ENCODE assay signal across 1 cellular context in genomic region chr2:231708050-231708772, GRCh38.
TF ChIP-seq lines count a peak whose summit lies in the region.

A gene with protein sequence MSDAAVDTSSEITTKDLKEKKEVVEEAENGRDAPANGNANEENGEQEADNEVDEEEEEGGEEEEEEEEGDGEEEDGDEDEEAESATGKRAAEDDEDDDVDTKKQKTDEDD (plus strand): TSS chr2:231708525. CDS start chr2:231708707, 182 bp downstream.

TF ChIP-seq in HepG2, 621 proteins besides CTCF, POLR2A, EP300 and RAD21 (continued from another document and continues in another):
- TF ChIP-seq, protein P1, sequence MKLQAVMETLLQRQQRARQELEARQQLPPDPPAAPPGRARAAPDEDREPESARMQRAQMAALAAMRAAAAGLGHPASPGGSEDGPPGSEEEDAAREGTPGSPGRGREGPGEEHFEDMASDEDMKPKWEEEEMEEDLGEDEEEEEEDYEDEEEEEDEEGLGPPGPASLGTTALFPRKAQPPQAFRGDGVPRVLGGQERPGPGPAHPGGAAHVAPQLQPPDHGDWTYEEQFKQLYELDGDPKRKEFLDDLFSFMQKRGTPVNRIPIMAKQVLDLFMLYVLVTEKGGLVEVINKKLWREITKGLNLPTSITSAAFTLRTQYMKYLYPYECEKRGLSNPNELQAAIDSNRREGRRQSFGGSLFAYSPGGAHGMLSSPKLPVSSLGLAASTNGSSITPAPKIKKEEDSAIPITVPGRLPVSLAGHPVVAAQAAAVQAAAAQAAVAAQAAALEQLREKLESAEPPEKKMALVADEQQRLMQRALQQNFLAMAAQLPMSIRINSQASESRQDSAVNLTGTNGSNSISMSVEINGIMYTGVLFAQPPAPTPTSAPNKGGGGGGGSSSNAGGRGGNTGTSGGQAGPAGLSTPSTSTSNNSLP (IDR thresholded peaks at IDR 0.05; ENCODE audit: low read depth, low read length) = no peak
- TF ChIP-seq ARNTL (CRISPR knock-in tag; IDR thresholded peaks at IDR 0.05) = peak; percentile 81
- TF ChIP-seq PTBP1 (IDR thresholded peaks at IDR 0.05; ENCODE audit: low read depth, low read length, poor library complexity, severe bottlenecking) = no peak
- TF ChIP-seq MAFK (conservative IDR thresholded peaks at IDR 0.05 in 1 of 2, IDR thresholded peaks at IDR 0.05 in 1 of 2; ENCODE audit: low read length in 2 of 2) = no peak
- no peak for TF ChIP-seq ZNF274 (CRISPR knock-in tag; IDR thresholded peaks at IDR 0.05)
- no peak for TF ChIP-seq CHCHD3 (CRISPR knock-in tag; IDR thresholded peaks at IDR 0.05)
- TF ChIP-seq TAF15 (IDR thresholded peaks at IDR 0.05; ENCODE audit: low read depth, low read length, poor library complexity, severe bottlenecking) = peak; percentile 67
- TF ChIP-seq HOMEZ (CRISPR knock-in tag; IDR thresholded peaks at IDR 0.05; ENCODE audit: low read depth) = peak; percentile 50; the same call in 1 of the 2 replicates
- TF ChIP-seq SALL2 (CRISPR knock-in tag; IDR thresholded peaks at IDR 0.05) = peak; percentile 15
- TF ChIP-seq ZNF850 (CRISPR knock-in tag; conservative IDR thresholded peaks at IDR 0.05) = no peak
- peak; percentile 38; the same call in 1 of the 2 replicates for TF ChIP-seq REPIN1 (CRISPR knock-in tag; IDR thresholded peaks at IDR 0.05; ENCODE audit: borderline replicate concordance, low read depth)
- peak; percentile 80; the same call in 1 of the 2 replicates for TF ChIP-seq ZNF589 (CRISPR knock-in tag; conservative IDR thresholded peaks at IDR 0.05)
- TF ChIP-seq, protein P2, sequence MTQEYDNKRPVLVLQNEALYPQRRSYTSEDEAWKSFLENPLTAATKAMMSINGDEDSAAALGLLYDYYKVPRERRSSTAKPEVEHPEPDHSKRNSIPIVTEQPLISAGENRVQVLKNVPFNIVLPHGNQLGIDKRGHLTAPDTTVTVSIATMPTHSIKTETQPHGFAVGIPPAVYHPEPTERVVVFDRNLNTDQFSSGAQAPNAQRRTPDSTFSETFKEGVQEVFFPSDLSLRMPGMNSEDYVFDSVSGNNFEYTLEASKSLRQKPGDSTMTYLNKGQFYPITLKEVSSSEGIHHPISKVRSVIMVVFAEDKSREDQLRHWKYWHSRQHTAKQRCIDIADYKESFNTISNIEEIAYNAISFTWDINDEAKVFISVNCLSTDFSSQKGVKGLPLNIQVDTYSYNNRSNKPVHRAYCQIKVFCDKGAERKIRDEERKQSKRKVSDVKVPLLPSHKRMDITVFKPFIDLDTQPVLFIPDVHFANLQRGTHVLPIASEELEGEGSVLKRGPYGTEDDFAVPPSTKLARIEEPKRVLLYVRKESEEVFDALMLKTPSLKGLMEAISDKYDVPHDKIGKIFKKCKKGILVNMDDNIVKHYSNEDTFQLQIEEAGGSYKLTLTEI (CRISPR knock-in tag; conservative IDR thresholded peaks at IDR 0.05) = no peak
- no peak for TF ChIP-seq ZBTB49 (CRISPR knock-in tag; IDR thresholded peaks at IDR 0.05; ENCODE audit: borderline replicate concordance)
- peak; percentile 92; the same call in 1 of the 2 replicates for TF ChIP-seq ZNF614 (CRISPR knock-in tag; IDR thresholded peaks at IDR 0.05; ENCODE audit: borderline replicate concordance)
- TF ChIP-seq ZNF879 (CRISPR knock-in tag; IDR thresholded peaks at IDR 0.05) = no peak
- TF ChIP-seq CCDC6 (CRISPR knock-in tag; IDR thresholded peaks at IDR 0.05) = no peak; the same call in 1 of the 2 replicates
- TF ChIP-seq GFI1 (CRISPR knock-in tag; IDR thresholded peaks at IDR 0.05; ENCODE audit: borderline replicate concordance) = peak; percentile 78
- TF ChIP-seq IRF9 (CRISPR knock-in tag; IDR thresholded peaks at IDR 0.05; ENCODE audit: borderline replicate concordance) = no peak; the same call in 1 of the 2 replicates
- TF ChIP-seq ZNF691 (CRISPR knock-in tag; IDR thresholded peaks at IDR 0.05; ENCODE audit: borderline replicate concordance, low read depth) = 0 out of 2 replicates have a peak, but pooled peaks have one; percentile 23
- TF ChIP-seq, protein P3, sequence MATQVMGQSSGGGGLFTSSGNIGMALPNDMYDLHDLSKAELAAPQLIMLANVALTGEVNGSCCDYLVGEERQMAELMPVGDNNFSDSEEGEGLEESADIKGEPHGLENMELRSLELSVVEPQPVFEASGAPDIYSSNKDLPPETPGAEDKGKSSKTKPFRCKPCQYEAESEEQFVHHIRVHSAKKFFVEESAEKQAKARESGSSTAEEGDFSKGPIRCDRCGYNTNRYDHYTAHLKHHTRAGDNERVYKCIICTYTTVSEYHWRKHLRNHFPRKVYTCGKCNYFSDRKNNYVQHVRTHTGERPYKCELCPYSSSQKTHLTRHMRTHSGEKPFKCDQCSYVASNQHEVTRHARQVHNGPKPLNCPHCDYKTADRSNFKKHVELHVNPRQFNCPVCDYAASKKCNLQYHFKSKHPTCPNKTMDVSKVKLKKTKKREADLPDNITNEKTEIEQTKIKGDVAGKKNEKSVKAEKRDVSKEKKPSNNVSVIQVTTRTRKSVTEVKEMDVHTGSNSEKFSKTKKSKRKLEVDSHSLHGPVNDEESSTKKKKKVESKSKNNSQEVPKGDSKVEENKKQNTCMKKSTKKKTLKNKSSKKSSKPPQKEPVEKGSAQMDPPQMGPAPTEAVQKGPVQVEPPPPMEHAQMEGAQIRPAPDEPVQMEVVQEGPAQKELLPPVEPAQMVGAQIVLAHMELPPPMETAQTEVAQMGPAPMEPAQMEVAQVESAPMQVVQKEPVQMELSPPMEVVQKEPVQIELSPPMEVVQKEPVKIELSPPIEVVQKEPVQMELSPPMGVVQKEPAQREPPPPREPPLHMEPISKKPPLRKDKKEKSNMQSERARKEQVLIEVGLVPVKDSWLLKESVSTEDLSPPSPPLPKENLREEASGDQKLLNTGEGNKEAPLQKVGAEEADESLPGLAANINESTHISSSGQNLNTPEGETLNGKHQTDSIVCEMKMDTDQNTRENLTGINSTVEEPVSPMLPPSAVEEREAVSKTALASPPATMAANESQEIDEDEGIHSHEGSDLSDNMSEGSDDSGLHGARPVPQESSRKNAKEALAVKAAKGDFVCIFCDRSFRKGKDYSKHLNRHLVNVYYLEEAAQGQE (IDR thresholded peaks at IDR 0.05; ENCODE audit: borderline replicate concordance in 1 of 2, low read depth in 1 of 2, low read length in 2 of 2) = peak in 1 of 2 experiments; percentile 42; a peak in 1 of 4 replicates
- TF ChIP-seq, protein P4, sequence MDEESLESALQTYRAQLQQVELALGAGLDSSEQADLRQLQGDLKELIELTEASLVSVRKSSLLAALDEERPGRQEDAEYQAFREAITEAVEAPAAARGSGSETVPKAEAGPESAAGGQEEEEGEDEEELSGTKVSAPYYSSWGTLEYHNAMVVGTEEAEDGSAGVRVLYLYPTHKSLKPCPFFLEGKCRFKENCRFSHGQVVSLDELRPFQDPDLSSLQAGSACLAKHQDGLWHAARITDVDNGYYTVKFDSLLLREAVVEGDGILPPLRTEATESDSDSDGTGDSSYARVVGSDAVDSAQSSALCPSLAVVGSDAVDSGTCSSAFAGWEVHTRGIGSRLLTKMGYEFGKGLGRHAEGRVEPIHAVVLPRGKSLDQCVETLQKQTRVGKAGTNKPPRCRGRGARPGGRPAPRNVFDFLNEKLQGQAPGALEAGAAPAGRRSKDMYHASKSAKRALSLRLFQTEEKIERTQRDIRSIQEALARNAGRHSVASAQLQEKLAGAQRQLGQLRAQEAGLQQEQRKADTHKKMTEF (CRISPR knock-in tag; IDR thresholded peaks at IDR 0.05) = peak; percentile 86
- peak; percentile 10; the same call in 1 of the 2 replicates for TF ChIP-seq PITX1 (CRISPR knock-in tag; IDR thresholded peaks at IDR 0.05)
- TF ChIP-seq POGK (CRISPR knock-in tag; conservative IDR thresholded peaks at IDR 0.05) = peak; percentile 78; the same call in 1 of the 2 replicates
- TF ChIP-seq AGO2 (optimal IDR thresholded peaks at IDR 0.05; ENCODE audit: low read depth, low read length) = no peak
- no peak for TF ChIP-seq HNRNPH1 (optimal IDR thresholded peaks at IDR 0.05; ENCODE audit: low read depth, low read length)
- TF ChIP-seq ZNF335 (CRISPR knock-in tag; IDR thresholded peaks at IDR 0.05) = peak; percentile 58; the same call in 1 of the 2 replicates
- TF ChIP-seq ZNF20 (CRISPR knock-in tag; IDR thresholded peaks at IDR 0.05) = no peak; the same call in 1 of the 2 replicates
- TF ChIP-seq SIX4 (CRISPR knock-in tag; IDR thresholded peaks at IDR 0.05) = no peak
- peak; percentile 84; the same call in 1 of the 2 replicates for TF ChIP-seq MXD3 (CRISPR knock-in tag; IDR thresholded peaks at IDR 0.05)
- TF ChIP-seq, protein P5, sequence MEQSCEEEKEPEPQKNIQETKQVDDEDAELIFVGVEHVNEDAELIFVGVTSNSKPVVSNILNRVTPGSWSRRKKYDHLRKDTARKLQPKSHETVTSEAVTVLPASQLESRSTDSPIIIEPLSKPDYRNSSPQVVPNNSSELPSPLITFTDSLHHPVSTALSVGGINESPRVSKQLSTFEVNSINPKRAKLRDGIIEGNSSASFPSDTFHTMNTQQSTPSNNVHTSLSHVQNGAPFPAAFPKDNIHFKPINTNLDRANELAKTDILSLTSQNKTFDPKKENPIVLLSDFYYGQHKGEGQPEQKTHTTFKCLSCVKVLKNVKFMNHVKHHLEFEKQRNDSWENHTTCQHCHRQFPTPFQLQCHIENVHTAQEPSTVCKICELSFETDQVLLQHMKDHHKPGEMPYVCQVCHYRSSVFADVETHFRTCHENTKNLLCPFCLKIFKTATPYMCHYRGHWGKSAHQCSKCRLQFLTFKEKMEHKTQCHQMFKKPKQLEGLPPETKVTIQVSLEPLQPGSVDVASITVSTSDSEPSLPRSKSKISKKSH (CRISPR knock-in tag; IDR thresholded peaks at IDR 0.05; ENCODE audit: borderline replicate concordance) = peak; percentile 92; the same call in 1 of the 2 replicates
